ENCODE assay signal across 8 cellular contexts in genomic region chr1:52553372-52554266, GRCh38. TPM values are rescaled to one million over a fixed set of nuclear protein-coding genes. Genes with fewer than 3 reads are reported as not detected.
DNase-seq lines count a peak whose midpoint lies in the region; ATAC-seq and TF ChIP-seq lines count a peak whose summit lies in the region.

No MANE protein-coding gene starts in this region.

- no peaks in the 10 kb centered on the region for H3K9me3 ChIP-seq in ectodermal cell (ENCODE audit: control insufficient read depth, low read length)

- no peaks in the 10 kb centered on the region for H3K27me3 Mint-ChIP-seq in activated CD8-positive, alpha-beta T cell treated with anti-CD3 and anti-CD28 coated beads for 36 hours

- H3K27ac ChIP-seq in ectodermal cell (ENCODE audit: insufficient read depth, low read depth, low read length, poor library complexity, severe bottlenecking): peak overlapping the region; percentile 91

- H3K36me3 ChIP-seq in ectodermal cell (ENCODE audit: control insufficient read depth, insufficient read depth, low read length): no peaks in the 10 kb centered on the region

- H3K4me3 ChIP-seq in ectodermal cell (ENCODE audit: insufficient read depth, low read depth, low read length): peak overlapping the region; percentile 89

- no peak for TF ChIP-seq CTCF in AG09319 (IDR thresholded peaks at IDR 0.05; ENCODE audit: low read depth, low read length)
- no peak for TF ChIP-seq CTCF in activated CD8-positive, alpha-beta T cell treated with anti-CD3 and anti-CD28 coated beads for 36 hours (IDR thresholded peaks at IDR 0.05)

- intact Hi-C loops in activated CD8-positive, alpha-beta T cell treated with anti-CD3 and anti-CD28 coated beads for 36 hours (cut with micrococcal nuclease): loop anchor here (5.0 to 10.0 kb wide), 2 partner anchors 84 to 129 kb away; no protein-coding TSS in a partner anchor

- no peak overlapping the region for H3K4me3 Mint-ChIP-seq in activated CD8-positive, alpha-beta T cell treated with anti-CD3 and anti-CD28 coated beads for 36 hours

- WGBS in ectodermal cell, 2 experiments: 0 to 1% methylated on average over 64 to 65 of the region's 66 CpGs

- DNase-seq in AG09319 (ENCODE audit: extremely low read depth, low read depth) (peak; percentile 66), NCI-H69 (lab: John Stamatoyannopoulos, UW) (peak; percentile 92), lung microvascular endothelial cell (ENCODE audit: low read depth in 2 of 2) (peak; percentile 84 to 85)
- DNase-seq in activated CD8-positive, alpha-beta T cell treated with anti-CD3 and anti-CD28 coated beads for 36 hours: peak; percentile 96
- peak; percentile 75 to 77 (median 76) for DNase-seq in stimulated activated CD4-positive, alpha-beta T cell treated with anti-CD3 and anti-CD28 coated beads, TNF-alpha, amount 100 ng/mL, for 1 hour (ENCODE audit: low read depth in 3 of 3, low spot score in 1 of 3)

- peaks cover 33% of the 10 kb centered on the region for H3K4me1 Mint-ChIP-seq in activated CD8-positive, alpha-beta T cell treated with anti-CD3 and anti-CD28 coated beads for 36 hours (ENCODE audit: low read depth)

- H3K27ac Mint-ChIP-seq in activated CD8-positive, alpha-beta T cell treated with anti-CD3 and anti-CD28 coated beads for 36 hours: peak overlapping the region; percentile 65

- peaks cover 1% of the 10 kb centered on the region for H3K36me3 Mint-ChIP-seq in activated CD8-positive, alpha-beta T cell treated with anti-CD3 and anti-CD28 coated beads for 36 hours (ENCODE audit: low read depth)

- H3K9me3 Mint-ChIP-seq in activated CD8-positive, alpha-beta T cell treated with anti-CD3 and anti-CD28 coated beads for 36 hours: no peaks in the 10 kb centered on the region

- H3K27me3 ChIP-seq in ectodermal cell (ENCODE audit: control insufficient read depth, insufficient read depth, low read length, poor library complexity, severe bottlenecking): no peaks in the 10 kb centered on the region

- POLR2A ChIA-PET in activated CD8-positive, alpha-beta T cell treated with anti-CD3 and anti-CD28 coated beads for 36 hours (lab: Charles Lee): interaction anchor here (0.5 to 2.3 kb wide), 18 partner anchors 12 to 149 kb away, joined by 3 to 20 read pairs (median 4); partner anchors contain the start of genes GPX7, ORC1, PRPF38A and SHISAL2A

- CTCF ChIA-PET in activated CD8-positive, alpha-beta T cell treated with anti-CD3 and anti-CD28 coated beads for 36 hours (lab: Charles Lee): interaction anchor here (0.8 to 1.5 kb wide), 7 partner anchors 11 to 112 kb away, joined by 3 to 4 read pairs (median 3); no protein-coding TSS in a partner anchor

- H3K4me1 ChIP-seq in ectodermal cell (ENCODE audit: control insufficient read depth, insufficient read depth, low read length): peaks cover 7% of the 10 kb centered on the region

- ATAC-seq in GM19025 (IDR thresholded peaks at IDR 0.05; ENCODE audit: low read depth, unreplicated experiment) (peak; percentile 65), HG03342 (IDR thresholded peaks at IDR 0.05; ENCODE audit: unreplicated experiment) (peak; percentile 58)
- peak; percentile 88 for ATAC-seq in activated CD8-positive, alpha-beta T cell treated with anti-CD3 and anti-CD28 coated beads for 36 hours

RNA-seq across cellular contexts. Expression of gene TUT4, which starts 0.7 kb away (rescaled TPM):
- 10 to 100 TPM; 51.6 to 59.0 TPM for total RNA-seq in activated CD8-positive, alpha-beta T cell treated with anti-CD3 and anti-CD28 coated beads for 36 hours
- 77.6 TPM for polyA plus RNA-seq in ectodermal cell (2013, experiment 1 of 4)
- 96.9 TPM for polyA plus RNA-seq in ectodermal cell (2013, experiment 2 of 4)
- 82.8 TPM for polyA plus RNA-seq in ectodermal cell (2013, experiment 3 of 4)
- 95.1 TPM for polyA plus RNA-seq in ectodermal cell (2013, experiment 4 of 4)
- total RNA-seq in lung microvascular endothelial cell: 11.6 and 15.9 TPM in 2 replicates

RNA-seq across cellular contexts. Expression of gene GPX7, which starts 48.6 kb away (rescaled TPM):
- 10 to 100 TPM; 21.5 TPM for total RNA-seq in activated CD8-positive, alpha-beta T cell treated with anti-CD3 and anti-CD28 coated beads for 36 hours
- 29.3 TPM for polyA plus RNA-seq in ectodermal cell (2013, experiment 1 of 4)
- polyA plus RNA-seq in ectodermal cell (2013, experiment 2 of 4): 28.4 TPM
- 31.7 TPM for polyA plus RNA-seq in ectodermal cell (2013, experiment 3 of 4)
- polyA plus RNA-seq in ectodermal cell (2013, experiment 4 of 4): 39.4 TPM
- total RNA-seq in lung microvascular endothelial cell: 5.6 and 18.1 TPM in 2 replicates

Comparison
In these comparisons a context has a peak if more than half of its experiments do, and no peak if none do; other contexts are left out.
1. Peak in every context shown above with its lines: DNase-seq, ATAC-seq, H3K4me3 ChIP-seq and H3K27ac ChIP-seq.